11 cellular contexts compared by ENCODE assay signal in genomic region chr11:44032304-44033085, GRCh38. TPM values are rescaled to one million over a fixed set of nuclear protein-coding genes. Genes with fewer than 3 reads are reported as not detected.
DNase-seq lines count a peak whose midpoint lies in the region; TF ChIP-seq lines count a peak whose summit lies in the region.
"Had no signal": no experiment of that assay in that cellular context is flagged by ENCODE, and none has a peak within 500 bp of the region (broad histone marks: within the 10 kb centered on the region; RNA-seq: fewer than 3 reads in every experiment).

No MANE protein-coding gene starts in this region.

- no peak overlapping the region for H3K4me3 Mint-ChIP-seq in activated CD4-positive, alpha-beta memory T cell treated with anti-CD3 and anti-CD28 coated beads, Interleukin-2, amount 10 ng/mL, durations not matched to agents 7 days and 5 days

- POLR2A ChIA-PET in activated CD4-positive, alpha-beta memory T cell treated with anti-CD3 and anti-CD28 coated beads, Interleukin-2, amount 10 ng/mL, durations not matched to agents 7 days and 5 days (lab: Charles Lee), result no interaction called here

- H3K27ac Mint-ChIP-seq in activated CD4-positive, alpha-beta memory T cell treated with anti-CD3 and anti-CD28 coated beads, Interleukin-2, amount 10 ng/mL, durations not matched to agents 7 days and 5 days, result no peak overlapping the region

- CTCF ChIA-PET in activated CD4-positive, alpha-beta memory T cell treated with anti-CD3 and anti-CD28 coated beads, Interleukin-2, amount 10 ng/mL, durations not matched to agents 7 days and 5 days (lab: Charles Lee), result no interaction called here

- H2AFZ ChIP-seq in osteoblast (ENCODE audit: low read length), result no peak overlapping the region

- H3K4me2 ChIP-seq in osteoblast (ENCODE audit: insufficient read depth, low read length), result peak overlapping the region; percentile 56

- DNase-seq in astrocyte of the hippocampus (ENCODE audit: low read depth, low spot score) (peak; percentile 43), head of caudate nucleus (peak in 39 of 42 donors; percentile 9 to 86 (median 59)), osteoblast (ENCODE audit: insufficient read length, low spot score, missing footprints) (peak; percentile 90), ureter (ENCODE audit: low spot score) (peak; percentile 34), NCI-H1105 treated with DMSO at 0.1 percent for 48 hours (lab: John Stamatoyannopoulos, UW) (no peak), A172 (ENCODE audit: low spot score) (no peak)
- no peak for DNase-seq in stimulated activated CD4-positive, alpha-beta T cell treated with anti-CD3 and anti-CD28 coated beads, Interleukin-4, amount 100 ng/mL, for 24 hours
- DNase-seq in activated CD4-positive, alpha-beta memory T cell treated with anti-CD3 and anti-CD28 coated beads, Interleukin-2, amount 10 ng/mL, durations not matched to agents 7 days and 5 days, result no peak
- DNase-seq: amniotic stem cell, GDM1, NCI-H526 treated with DMSO at 0.1 percent for 48 hours had no signal

- no peaks in the 10 kb centered on the region for H3K9me3 Mint-ChIP-seq in activated CD4-positive, alpha-beta memory T cell treated with anti-CD3 and anti-CD28 coated beads, Interleukin-2, amount 10 ng/mL, durations not matched to agents 7 days and 5 days

- H3K27me3 ChIP-seq in osteoblast (ENCODE audit: insufficient read depth, low read length), result no peaks in the 10 kb centered on the region

- intact Hi-C loops in head of caudate nucleus (cut with DNase I), result no loop called here

- H3K4me3 ChIP-seq in osteoblast (ENCODE audit: insufficient read depth, low read length), result peak overlapping the region; percentile 26

- no peaks in the 10 kb centered on the region for H3K79me2 ChIP-seq in osteoblast (ENCODE audit: insufficient read depth, low read length)

- H3K4me1 Mint-ChIP-seq in activated CD4-positive, alpha-beta memory T cell treated with anti-CD3 and anti-CD28 coated beads, Interleukin-2, amount 10 ng/mL, durations not matched to agents 7 days and 5 days, result no peaks in the 10 kb centered on the region

- no peaks in the 10 kb centered on the region for H3K9me3 ChIP-seq in osteoblast (ENCODE audit: low read depth, low read length)

- peaks cover 43% of the 10 kb centered on the region for H3K4me1 ChIP-seq in osteoblast (ENCODE audit: insufficient read depth, low read length)

- no peak for TF ChIP-seq CTCF in osteoblast (IDR thresholded peaks at IDR 0.05; ENCODE audit: extremely low read depth, low read depth, low read length)

- no peaks in the 10 kb centered on the region for H3K36me3 Mint-ChIP-seq in activated CD4-positive, alpha-beta memory T cell treated with anti-CD3 and anti-CD28 coated beads, Interleukin-2, amount 10 ng/mL, durations not matched to agents 7 days and 5 days (ENCODE audit: low read depth)

- H3K27me3 Mint-ChIP-seq in activated CD4-positive, alpha-beta memory T cell treated with anti-CD3 and anti-CD28 coated beads, Interleukin-2, amount 10 ng/mL, durations not matched to agents 7 days and 5 days, result peaks cover 3% of the 10 kb centered on the region

- H3K36me3 ChIP-seq in osteoblast (ENCODE audit: insufficient read depth, low read length), result no peaks in the 10 kb centered on the region

- peak overlapping the region; percentile 93 for H3K27ac ChIP-seq in osteoblast (ENCODE audit: low read depth, low read length)

- H4K20me1 ChIP-seq in osteoblast (ENCODE audit: insufficient read depth, low read length), result no peaks in the 10 kb centered on the region

RNA-seq across cellular contexts. Expression of gene ACCSL, which starts 15.3 kb away (rescaled TPM):
- total RNA-seq in osteoblast (under 0.01 TPM in 1 of 2 replicates, not detected in the other), ureter (not detected)
- not detected in 2 replicates for total RNA-seq in A172 (2014; rRNA removed; shearing (Covaris generic))
- not detected for total RNA-seq in activated CD4-positive, alpha-beta memory T cell treated with anti-CD3 and anti-CD28 coated beads, Interleukin-2, amount 10 ng/mL, durations not matched to agents 7 days and 5 days

RNA-seq across cellular contexts. Expression of gene ACCS, which starts 33.6 kb away (rescaled TPM):
- total RNA-seq in osteoblast (21.0 and 27.1 TPM in 2 replicates), ureter (44.0 TPM)
- total RNA-seq in A172 (2014; rRNA removed; shearing (Covaris generic)), result 6.5 and 6.9 TPM in 2 replicates
- total RNA-seq in activated CD4-positive, alpha-beta memory T cell treated with anti-CD3 and anti-CD28 coated beads, Interleukin-2, amount 10 ng/mL, durations not matched to agents 7 days and 5 days, result 10 to 100 TPM; 38.8 to 41.1 TPM

Comparison
In these comparisons a context has a peak if more than half of its experiments do, and no peak if none do; other contexts are left out.
1. DNase-seq: peak in astrocyte of the hippocampus (single experiment), head of caudate nucleus (39 of 42), osteoblast (single experiment) and ureter (single experiment); none in NCI-H1105 treated with DMSO at 0.1 percent for 48 hours (single experiment), A172 (single experiment), stimulated activated CD4-positive, alpha-beta T cell treated with anti-CD3 and anti-CD28 coated beads, Interleukin-4, amount 100 ng/mL, for 24 hours (single experiment) and activated CD4-positive, alpha-beta memory T cell treated with anti-CD3 and anti-CD28 coated beads, Interleukin-2, amount 10 ng/mL, durations not matched to agents 7 days and 5 days (single experiment).